Comparison of ENCODE assay signal across 11 cellular contexts in the genomic region with DNA sequence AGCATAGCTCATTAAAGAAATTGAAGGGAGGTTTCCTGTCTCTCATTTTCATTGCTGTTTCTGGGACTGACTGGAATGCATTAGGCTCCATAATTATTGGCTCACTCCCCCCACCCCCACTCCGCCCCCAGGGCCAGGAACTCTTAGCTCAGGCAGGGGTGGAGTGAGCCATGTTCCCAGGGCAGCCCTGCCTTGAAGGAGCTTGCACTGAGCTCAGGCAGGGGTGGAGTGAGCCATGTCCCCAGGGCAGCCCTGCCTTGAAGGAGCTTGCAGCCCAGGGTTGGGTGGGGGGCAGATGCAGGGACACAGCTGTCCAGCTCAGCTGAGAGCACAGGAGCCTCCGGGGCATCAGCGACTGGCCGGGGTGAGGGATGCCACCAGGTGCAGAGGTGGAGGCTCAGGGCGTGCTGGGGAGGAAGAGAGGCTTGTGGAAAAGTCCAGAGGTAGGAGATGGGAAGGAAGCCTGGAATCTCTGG. TPM values are rescaled to one million over a fixed set of nuclear protein-coding genes. Genes with fewer than 3 reads are reported as not detected.
DNase-seq lines count a peak whose midpoint lies in the region; TF ChIP-seq lines count a peak whose summit lies in the region.
"Had no signal": no experiment of that assay in that cellular context is flagged by ENCODE, and none has a peak within 500 bp of the region (broad histone marks: within the 10 kb centered on the region; RNA-seq: fewer than 3 reads in every experiment).

No MANE protein-coding gene starts in this region.

- no peak overlapping the region for H3K4me3 ChIP-seq in HEK293 (ENCODE audit: low read depth, low read length)
- H3K4me3 ChIP-seq in spleen: peak overlapping the region in 2 of 8 donors; percentile 13 to 42
- H3K4me3 ChIP-seq: sigmoid colon had no signal

- H3K9me3 ChIP-seq in HEK293 (ENCODE audit: control insufficient read depth, insufficient read depth, low read depth, low read length) (no peaks in the 10 kb centered on the region), spleen (peaks cover 0 to 12% (median 1%) of the 10 kb centered on the region in 8 donors)
- H3K9me3 ChIP-seq: sigmoid colon had no signal

- no peak for TF ChIP-seq POLR2A in spleen (IDR thresholded peaks at IDR 0.05)

- CTCF ChIA-PET in HEK293 (lab: Yijun Ruan, JAX): interaction anchor here (1.2 kb wide), 1 partner anchor 16 kb away, joined by 3 read pairs; no protein-coding TSS in a partner anchor

- H3K4me1 ChIP-seq in HEK293 (ENCODE audit: control insufficient read depth, insufficient read depth, low read length) (no peaks in the 10 kb centered on the region), spleen (peaks cover 0 to 65% (median 32%) of the 10 kb centered on the region in 6 donors)

- H3K27ac ChIP-seq in HEK293 (ENCODE audit: extremely low read depth, low read depth, low read length) (no peak overlapping the region), spleen (peak overlapping the region in 7 of 8 donors; percentile 35 to 83 (median 69))

- no peaks in the 10 kb centered on the region for H3K27me3 Mint-ChIP-seq in chondrocyte (ENCODE audit: low read depth)
- H3K27me3 Mint-ChIP-seq: stimulated activated memory B cell treated with anti-CD40 and anti-IgM and Interleukin-4, amounts not matched to agents 10 μg/mL and 1 μg/mL and 100 μg/mL, for 72 hours had no signal

- DNase-seq in chondrocyte (ENCODE audit: low spot score) (peak; percentile 81), kidney tubule cell (ENCODE audit: low spot score) (peak; percentile 30), spleen (peak; percentile 70), HUDEP-2 (lab: John Stamatoyannopoulos, UW; ENCODE audit: unreplicated experiment in 76 of 76) (no peak), MV-4-11 (lab: John Stamatoyannopoulos, UW) (no peak)
- DNase-seq in activated CD4-positive, alpha-beta T cell treated with anti-CD3 and anti-CD28 coated beads, Interleukin-2, amount 50 U/mL, for 1 hour: no peak
- no peak for DNase-seq in activated CD8-positive, alpha-beta memory T cell treated with anti-CD3 and anti-CD28 coated beads, Interleukin-2, amount 50 U/mL, for 4 hours
- DNase-seq: NCI-H1436 treated with DMSO at 0.1 percent for 48 hours, sigmoid colon had no signal

- peaks cover 4% of the 10 kb centered on the region for H3K9me3 Mint-ChIP-seq in chondrocyte (ENCODE audit: low read depth)
- H3K9me3 Mint-ChIP-seq: stimulated activated memory B cell treated with anti-CD40 and anti-IgM and Interleukin-4, amounts not matched to agents 10 μg/mL and 1 μg/mL and 100 μg/mL, for 72 hours had no signal

- intact Hi-C loops in spleen (cut with DNase I; ENCODE audit: low total_unique reads): no loop called here

- POLR2A ChIA-PET in HEK293 (lab: Yijun Ruan, JAX): no interaction called here

- peak overlapping the region; percentile 69 for H3K27ac Mint-ChIP-seq in chondrocyte (ENCODE audit: unreplicated experiment)
- H3K27ac Mint-ChIP-seq: stimulated activated memory B cell treated with anti-CD40 and anti-IgM and Interleukin-4, amounts not matched to agents 10 μg/mL and 1 μg/mL and 100 μg/mL, for 72 hours had no signal

- H3K36me3 ChIP-seq in HEK293 (ENCODE audit: control insufficient read depth in 2 of 2, insufficient read depth in 1 of 2, low read length in 2 of 2) (peaks cover 0 to 21% of the 10 kb centered on the region in 2 experiments; a peak in 1 of 3 replicates), spleen (peaks cover 0 to 86% (median 9%) of the 10 kb centered on the region in 6 donors)

- H3K4me3 Mint-ChIP-seq in chondrocyte (ENCODE audit: unreplicated experiment): no peak overlapping the region
- H3K4me3 Mint-ChIP-seq: stimulated activated memory B cell treated with anti-CD40 and anti-IgM and Interleukin-4, amounts not matched to agents 10 μg/mL and 1 μg/mL and 100 μg/mL, for 72 hours had no signal

- TF ChIP-seq CTCF in HEK293 (tag by site-specific recombination; IDR thresholded peaks at IDR 0.05) (no peak), chondrocyte (IDR thresholded peaks at IDR 0.05) (no peak), spleen (IDR thresholded peaks at IDR 0.05 in 8 of 11, conservative IDR thresholded peaks at IDR 0.05 in 3 of 11) (no peak)

- WGBS in spleen, 5 donors: 62 to 79% (median 77%) methylated on average over 5 of the region's 5 CpGs

- peaks cover 35% of the 10 kb centered on the region for H3K4me1 Mint-ChIP-seq in chondrocyte (ENCODE audit: low read depth)

- H3K36me3 Mint-ChIP-seq in chondrocyte (ENCODE audit: low read depth): peaks cover 15% of the 10 kb centered on the region

- H3K27me3 ChIP-seq in spleen (replicated peaks in 1 of 7): no peaks in the 10 kb centered on the region
- H3K27me3 ChIP-seq: sigmoid colon had no signal

TF ChIP-seq in HEK293, 187 proteins besides CTCF, POLR2A, EP300 and RAD21 (continues in another document):
- TF ChIP-seq ZIC2 (tag by site-specific recombination; IDR thresholded peaks at IDR 0.05) (no peak), MEIS1 (CRISPR knock-in tag; IDR thresholded peaks at IDR 0.05; ENCODE audit: borderline replicate concordance) (no peak), ZBTB7A (tag by site-specific recombination; IDR thresholded peaks at IDR 0.05; ENCODE audit: low read depth) (no peak), ZSCAN23 (tag by site-specific recombination; IDR thresholded peaks at IDR 0.05) (no peak), ZNF624 (tag by site-specific recombination; IDR thresholded peaks at IDR 0.05) (no peak), KLF16 (tag by site-specific recombination; IDR thresholded peaks at IDR 0.05) (no peak), ZNF10 (tag by site-specific recombination; IDR thresholded peaks at IDR 0.05) (no peak), ZNF175 (tag by site-specific recombination; IDR thresholded peaks at IDR 0.05) (no peak), MYNN (tag by site-specific recombination; IDR thresholded peaks at IDR 0.05; ENCODE audit: borderline replicate concordance) (no peak), KLF1 (tag by site-specific recombination; IDR thresholded peaks at IDR 0.05) (peak; percentile 21; the same call in 1 of the 2 replicates)
- TF ChIP-seq, protein P1, sequence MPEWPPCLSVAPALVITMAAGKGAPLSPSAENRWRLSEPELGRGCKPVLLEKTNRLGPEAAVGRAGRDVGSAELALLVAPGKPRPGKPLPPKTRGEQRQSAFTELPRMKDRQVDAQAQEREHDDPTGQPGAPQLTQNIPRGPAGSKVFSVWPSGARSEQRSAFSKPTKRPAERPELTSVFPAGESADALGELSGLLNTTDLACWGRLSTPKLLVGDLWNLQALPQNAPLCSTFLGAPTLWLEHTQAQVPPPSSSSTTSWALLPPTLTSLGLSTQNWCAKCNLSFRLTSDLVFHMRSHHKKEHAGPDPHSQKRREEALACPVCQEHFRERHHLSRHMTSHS (tag by site-specific recombination; IDR thresholded peaks at IDR 0.05): no peak
- TF ChIP-seq, protein P2, sequence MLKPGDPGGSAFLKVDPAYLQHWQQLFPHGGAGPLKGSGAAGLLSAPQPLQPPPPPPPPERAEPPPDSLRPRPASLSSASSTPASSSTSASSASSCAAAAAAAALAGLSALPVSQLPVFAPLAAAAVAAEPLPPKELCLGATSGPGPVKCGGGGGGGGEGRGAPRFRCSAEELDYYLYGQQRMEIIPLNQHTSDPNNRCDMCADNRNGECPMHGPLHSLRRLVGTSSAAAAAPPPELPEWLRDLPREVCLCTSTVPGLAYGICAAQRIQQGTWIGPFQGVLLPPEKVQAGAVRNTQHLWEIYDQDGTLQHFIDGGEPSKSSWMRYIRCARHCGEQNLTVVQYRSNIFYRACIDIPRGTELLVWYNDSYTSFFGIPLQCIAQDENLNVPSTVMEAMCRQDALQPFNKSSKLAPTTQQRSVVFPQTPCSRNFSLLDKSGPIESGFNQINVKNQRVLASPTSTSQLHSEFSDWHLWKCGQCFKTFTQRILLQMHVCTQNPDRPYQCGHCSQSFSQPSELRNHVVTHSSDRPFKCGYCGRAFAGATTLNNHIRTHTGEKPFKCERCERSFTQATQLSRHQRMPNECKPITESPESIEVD (tag by site-specific recombination; IDR thresholded peaks at IDR 0.05): peak; percentile 46
- TF ChIP-seq, protein P3, sequence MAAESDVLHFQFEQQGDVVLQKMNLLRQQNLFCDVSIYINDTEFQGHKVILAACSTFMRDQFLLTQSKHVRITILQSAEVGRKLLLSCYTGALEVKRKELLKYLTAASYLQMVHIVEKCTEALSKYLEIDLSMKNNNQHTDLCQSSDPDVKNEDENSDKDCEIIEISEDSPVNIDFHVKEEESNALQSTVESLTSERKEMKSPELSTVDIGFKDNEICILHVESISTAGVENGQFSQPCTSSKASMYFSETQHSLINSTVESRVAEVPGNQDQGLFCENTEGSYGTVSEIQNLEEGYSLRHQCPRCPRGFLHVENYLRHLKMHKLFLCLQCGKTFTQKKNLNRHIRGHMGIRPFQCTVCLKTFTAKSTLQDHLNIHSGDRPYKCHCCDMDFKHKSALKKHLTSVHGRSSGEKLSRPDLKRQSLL (tag by site-specific recombination; IDR thresholded peaks at IDR 0.05): peak; percentile 76
- TF ChIP-seq, protein P4, sequence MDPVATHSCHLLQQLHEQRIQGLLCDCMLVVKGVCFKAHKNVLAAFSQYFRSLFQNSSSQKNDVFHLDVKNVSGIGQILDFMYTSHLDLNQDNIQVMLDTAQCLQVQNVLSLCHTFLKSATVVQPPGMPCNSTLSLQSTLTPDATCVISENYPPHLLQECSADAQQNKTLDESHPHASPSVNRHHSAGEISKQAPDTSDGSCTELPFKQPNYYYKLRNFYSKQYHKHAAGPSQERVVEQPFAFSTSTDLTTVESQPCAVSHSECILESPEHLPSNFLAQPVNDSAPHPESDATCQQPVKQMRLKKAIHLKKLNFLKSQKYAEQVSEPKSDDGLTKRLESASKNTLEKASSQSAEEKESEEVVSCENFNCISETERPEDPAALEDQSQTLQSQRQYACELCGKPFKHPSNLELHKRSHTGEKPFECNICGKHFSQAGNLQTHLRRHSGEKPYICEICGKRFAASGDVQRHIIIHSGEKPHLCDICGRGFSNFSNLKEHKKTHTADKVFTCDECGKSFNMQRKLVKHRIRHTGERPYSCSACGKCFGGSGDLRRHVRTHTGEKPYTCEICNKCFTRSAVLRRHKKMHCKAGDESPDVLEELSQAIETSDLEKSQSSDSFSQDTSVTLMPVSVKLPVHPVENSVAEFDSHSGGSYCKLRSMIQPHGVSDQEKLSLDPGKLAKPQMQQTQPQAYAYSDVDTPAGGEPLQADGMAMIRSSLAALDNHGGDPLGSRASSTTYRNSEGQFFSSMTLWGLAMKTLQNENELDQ (tag by site-specific recombination; IDR thresholded peaks at IDR 0.05; ENCODE audit: low read depth): no peak

RNA-seq across cellular contexts. Expression of a gene that starts 39.1 kb away (rescaled TPM):
- total RNA-seq in chondrocyte: 52.8 to 76.0 TPM (median 54.3 TPM) in 3 replicates
- 10 to 100 TPM; 47.5 to 91.7 (median 59.4) TPM for total RNA-seq in spleen
- 10 to 100 TPM; 21.7 to 42.4 (median 40.1) TPM for polyA plus RNA-seq in spleen

RNA-seq across cellular contexts. Expression of a gene that starts 55.0 kb away (rescaled TPM):
- total RNA-seq in chondrocyte (17.0 to 24.9 TPM (median 19.5 TPM) in 3 replicates), spleen (10 to 100 TPM; 22.7 to 33.1 (median 26.3) TPM)
- polyA plus RNA-seq in spleen: 10 to 100 TPM in 2 of 3 donors, 1 to 10 TPM in 1; 6.3 to 12.7 (median 11.1) TPM

Comparison
In these comparisons a context has a peak if more than half of its experiments do, and no peak if none do; other contexts are left out.
1. DNase-seq: peak in chondrocyte (single experiment), kidney tubule cell (single experiment) and spleen (single experiment); none in HUDEP-2 (0 of 76), MV-4-11 (single experiment), activated CD4-positive, alpha-beta T cell treated with anti-CD3 and anti-CD28 coated beads, Interleukin-2, amount 50 U/mL, for 1 hour (single experiment) and activated CD8-positive, alpha-beta memory T cell treated with anti-CD3 and anti-CD28 coated beads, Interleukin-2, amount 50 U/mL, for 4 hours (single experiment).